In the genomic region with DNA sequence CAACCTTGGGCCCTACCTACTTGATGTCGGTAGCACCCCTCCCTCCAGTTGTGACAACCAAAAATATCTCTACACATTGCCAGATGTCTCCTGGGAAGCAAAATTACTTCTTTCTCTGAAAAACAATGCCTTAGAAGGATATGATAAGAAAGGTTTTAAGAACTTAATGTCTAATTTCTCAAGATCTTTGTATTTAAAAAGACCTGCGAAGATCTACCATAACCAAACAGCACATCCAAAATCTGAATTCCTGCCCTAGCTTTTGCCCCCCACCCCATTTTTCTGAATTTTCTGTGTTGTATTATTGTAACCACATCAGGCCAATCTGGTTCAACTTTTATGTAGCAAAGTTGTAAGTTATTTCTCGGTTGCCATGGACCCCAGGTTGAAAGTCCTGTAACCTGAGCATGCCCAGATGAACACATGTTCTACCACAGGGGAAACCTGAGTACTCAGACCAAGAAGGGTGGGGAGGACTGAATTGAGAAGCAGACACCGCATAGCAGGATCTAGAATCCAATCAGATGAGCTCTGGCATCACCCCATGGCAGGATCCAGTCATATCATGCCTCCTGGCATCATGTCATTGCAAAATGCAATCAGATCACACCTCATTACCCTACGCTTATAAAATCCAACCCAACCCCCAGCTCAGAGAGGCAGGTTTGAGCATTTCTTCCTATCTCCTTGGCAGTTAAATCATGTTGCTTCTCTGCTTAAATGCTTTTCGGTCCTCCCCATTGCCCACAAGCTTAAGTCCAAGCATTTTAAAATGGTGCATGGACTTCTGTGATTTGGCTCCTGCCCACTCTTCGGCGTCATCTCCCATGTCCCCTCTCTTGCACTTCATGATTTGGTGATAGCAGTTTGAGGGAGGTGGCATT, we compare ENCODE assay signal across 12 cellular contexts. TPM values are rescaled to one million over a fixed set of nuclear protein-coding genes. Genes with fewer than 3 reads are reported as not detected.
DNase-seq lines count a peak whose midpoint lies in the region; ATAC-seq and TF ChIP-seq lines count a peak whose summit lies in the region.
"Had no signal": no experiment of that assay in that cellular context is flagged by ENCODE, and none has a peak within 500 bp of the region (broad histone marks: within the 10 kb centered on the region; RNA-seq: fewer than 3 reads in every experiment).

No MANE protein-coding gene starts in this region.

- no peaks in the 10 kb centered on the region for H3K27me3 Mint-ChIP-seq in T-cell
- H3K27me3 Mint-ChIP-seq: effector memory CD8-positive, alpha-beta T cell had no signal

- peak; percentile 41 for ATAC-seq in GM18499 (IDR thresholded peaks at IDR 0.05; ENCODE audit: insufficient read depth, unreplicated experiment)
- ATAC-seq in GM21717 (IDR thresholded peaks at IDR 0.05; ENCODE audit: unreplicated experiment) = no peak
- no peak for ATAC-seq in T-cell (replicated peaks in 1 of 4)
- ATAC-seq: effector memory CD8-positive, alpha-beta T cell; Right ventricle myocardium inferior had no signal

- H3K27ac Mint-ChIP-seq in T-cell = no peak overlapping the region
- H3K27ac Mint-ChIP-seq: effector memory CD8-positive, alpha-beta T cell had no signal

- H3K9me3 Mint-ChIP-seq in T-cell = no peaks in the 10 kb centered on the region
- H3K9me3 Mint-ChIP-seq: effector memory CD8-positive, alpha-beta T cell had no signal

- H3K4me3 ChIP-seq in Jurkat, Clone E6-1 (ENCODE audit: low read length) = no peak overlapping the region
- no peak overlapping the region for H3K4me3 ChIP-seq in epithelial cell of esophagus (ENCODE audit: low read length)
- H3K4me3 ChIP-seq: right atrium auricular region had no signal

- DNase-seq in GM20000 (ENCODE audit: low spot score) (peak; percentile 31), epithelial cell of esophagus (ENCODE audit: low read depth) (peak; percentile 78), cerebellar nuclear complex (lab: John Stamatoyannopoulos, UW) (no peak), T-cell (no peak)
- DNase-seq in Jurkat, Clone E6-1 (ENCODE audit: low read depth, low spot score) = peak; percentile 41
- DNase-seq: DMS79 treated with DMSO at 0.1 percent for 48 hours; effector memory CD8-positive, alpha-beta T cell had no signal

- CTCF ChIA-PET in T-cell (lab: Charles Lee) = interaction anchor here (0.7 to 7.0 kb wide), 8 partner anchors 38 to 104 kb away, joined by 3 to 111 read pairs (median 4); no protein-coding TSS in a partner anchor

- no peaks in the 10 kb centered on the region for H3K36me3 Mint-ChIP-seq in T-cell

- H3K4me1 Mint-ChIP-seq in T-cell = peaks cover 7 to 10% (median 9%) of the 10 kb centered on the region in 3 donors

- TF ChIP-seq CTCF in GM20000 (IDR thresholded peaks at IDR 0.05; ENCODE audit: extremely low read depth, missing control alignments) (no peak), epithelial cell of esophagus (IDR thresholded peaks at IDR 0.05; ENCODE audit: insufficient read depth, low read depth, low read length, missing control alignments) (no peak)

- POLR2A ChIA-PET in T-cell (lab: Charles Lee) = no interaction called here

- no peak overlapping the region for H3K4me3 Mint-ChIP-seq in T-cell
- H3K4me3 Mint-ChIP-seq: effector memory CD8-positive, alpha-beta T cell had no signal

RNA-seq across cellular contexts. Expression of a gene that starts 8.8 kb away (rescaled TPM):
- polyA plus RNA-seq in Jurkat, Clone E6-1 (2012; ENCODE audit: insufficient read depth, insufficient read length) = not detected
- under 1 TPM in 1 of 5 donors, not detected in 4; 0.49 TPM for total RNA-seq in T-cell
- total RNA-seq: kidney epithelial cell, right atrium auricular region had no signal

RNA-seq across cellular contexts. Expression of a gene that starts 11.2 kb away (rescaled TPM):
- polyA plus RNA-seq in Jurkat, Clone E6-1 (2012; ENCODE audit: insufficient read depth, insufficient read length) = 27.1 TPM
- 10 to 100 TPM in 1 of 5 donors, 1 to 10 TPM in 4; 7.2 to 12.4 (median 8.1) TPM for total RNA-seq in T-cell

RNA-seq across cellular contexts. Expression of a gene that starts 39.5 kb away (rescaled TPM):
- polyA plus RNA-seq in Jurkat, Clone E6-1 (2012; ENCODE audit: insufficient read depth, insufficient read length) = 1.6 TPM
- total RNA-seq in T-cell = 1 to 10 TPM in 2 of 5 donors, under 1 TPM in 3; 0.39 to 3.3 (median 0.85) TPM

RNA-seq across cellular contexts. Expression of a gene that starts 46.2 kb away (rescaled TPM):
- polyA plus RNA-seq in Jurkat, Clone E6-1 (2012; ENCODE audit: insufficient read depth, insufficient read length) = not detected
- total RNA-seq in T-cell = not detected
- total RNA-seq: kidney epithelial cell, right atrium auricular region, Right ventricle myocardium inferior had no signal

RNA-seq across cellular contexts. Expression of a gene that starts 52.0 kb away (rescaled TPM):
- polyA plus RNA-seq in Jurkat, Clone E6-1 (2012; ENCODE audit: insufficient read depth, insufficient read length) = not detected
- not detected for total RNA-seq in T-cell
- total RNA-seq: kidney epithelial cell, right atrium auricular region, Right ventricle myocardium inferior had no signal

Comparison
In these comparisons a context has a peak if more than half of its experiments do, and no peak if none do; other contexts are left out.
1. DNase-seq: peak in GM20000 (single experiment), Jurkat, Clone E6-1 (single experiment) and epithelial cell of esophagus (single experiment); none in cerebellar nuclear complex (0 of 2) and T-cell (0 of 34).